In the genomic region with DNA sequence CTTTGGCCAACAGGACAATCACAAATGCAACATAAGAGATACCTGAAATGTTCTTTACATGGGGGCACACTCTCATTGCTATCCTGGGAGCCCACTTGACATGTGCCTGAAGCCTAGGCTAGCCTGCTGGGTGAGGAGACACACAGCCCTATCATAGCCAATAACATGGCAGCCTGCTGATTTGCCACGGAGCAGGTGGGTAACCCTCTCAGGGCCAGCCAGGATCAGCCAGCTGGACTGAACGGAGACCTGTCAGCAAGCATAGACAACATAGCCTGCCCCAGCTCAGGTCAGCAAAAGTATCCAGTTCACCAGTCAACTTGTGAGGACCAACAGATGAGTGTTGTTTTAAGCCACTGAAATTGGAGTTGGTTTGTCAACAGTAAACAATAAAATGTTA, we compare ENCODE assay signal across 1 cellular context.
TF ChIP-seq lines count a peak whose summit lies in the region.

No MANE protein-coding gene starts in this region.

TF ChIP-seq in HepG2, 621 proteins besides CTCF, POLR2A, EP300 and RAD21 (continued from another document):
- TF ChIP-seq, protein P1, sequence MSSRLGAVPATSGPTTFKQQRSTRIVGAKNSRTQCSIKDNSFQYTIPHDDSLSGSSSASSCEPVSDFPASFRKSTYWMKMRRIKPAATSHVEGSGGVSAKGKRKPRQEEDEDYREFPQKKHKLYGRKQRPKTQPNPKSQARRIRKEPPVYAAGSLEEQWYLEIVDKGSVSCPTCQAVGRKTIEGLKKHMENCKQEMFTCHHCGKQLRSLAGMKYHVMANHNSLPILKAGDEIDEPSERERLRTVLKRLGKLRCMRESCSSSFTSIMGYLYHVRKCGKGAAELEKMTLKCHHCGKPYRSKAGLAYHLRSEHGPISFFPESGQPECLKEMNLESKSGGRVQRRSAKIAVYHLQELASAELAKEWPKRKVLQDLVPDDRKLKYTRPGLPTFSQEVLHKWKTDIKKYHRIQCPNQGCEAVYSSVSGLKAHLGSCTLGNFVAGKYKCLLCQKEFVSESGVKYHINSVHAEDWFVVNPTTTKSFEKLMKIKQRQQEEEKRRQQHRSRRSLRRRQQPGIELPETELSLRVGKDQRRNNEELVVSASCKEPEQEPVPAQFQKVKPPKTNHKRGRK (CRISPR knock-in tag; IDR thresholded peaks at IDR 0.05): no peak
- TF ChIP-seq SOX13 (IDR thresholded peaks at IDR 0.05): no peak
- TF ChIP-seq SOX13 (CRISPR knock-in tag; conservative IDR thresholded peaks at IDR 0.05 in 1 of 2, IDR thresholded peaks at IDR 0.05 in 1 of 2): no peak
- no peak for TF ChIP-seq PCBP2 (optimal IDR thresholded peaks at IDR 0.05; ENCODE audit: low read depth, low read length, poor library complexity, severe bottlenecking)
- no peak for TF ChIP-seq FOXO1 (CRISPR knock-in tag; IDR thresholded peaks at IDR 0.05)
- TF ChIP-seq, protein P2, sequence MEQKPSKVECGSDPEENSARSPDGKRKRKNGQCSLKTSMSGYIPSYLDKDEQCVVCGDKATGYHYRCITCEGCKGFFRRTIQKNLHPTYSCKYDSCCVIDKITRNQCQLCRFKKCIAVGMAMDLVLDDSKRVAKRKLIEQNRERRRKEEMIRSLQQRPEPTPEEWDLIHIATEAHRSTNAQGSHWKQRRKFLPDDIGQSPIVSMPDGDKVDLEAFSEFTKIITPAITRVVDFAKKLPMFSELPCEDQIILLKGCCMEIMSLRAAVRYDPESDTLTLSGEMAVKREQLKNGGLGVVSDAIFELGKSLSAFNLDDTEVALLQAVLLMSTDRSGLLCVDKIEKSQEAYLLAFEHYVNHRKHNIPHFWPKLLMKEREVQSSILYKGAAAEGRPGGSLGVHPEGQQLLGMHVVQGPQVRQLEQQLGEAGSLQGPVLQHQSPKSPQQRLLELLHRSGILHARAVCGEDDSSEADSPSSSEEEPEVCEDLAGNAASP (CRISPR knock-in tag; IDR thresholded peaks at IDR 0.05; ENCODE audit: borderline replicate concordance): no peak
- TF ChIP-seq ZNF138 (CRISPR knock-in tag; IDR thresholded peaks at IDR 0.05; ENCODE audit: low read depth): no peak
- no peak for TF ChIP-seq SKI (IDR thresholded peaks at IDR 0.05; ENCODE audit: partially characterized antibody)
- TF ChIP-seq, protein P3, sequence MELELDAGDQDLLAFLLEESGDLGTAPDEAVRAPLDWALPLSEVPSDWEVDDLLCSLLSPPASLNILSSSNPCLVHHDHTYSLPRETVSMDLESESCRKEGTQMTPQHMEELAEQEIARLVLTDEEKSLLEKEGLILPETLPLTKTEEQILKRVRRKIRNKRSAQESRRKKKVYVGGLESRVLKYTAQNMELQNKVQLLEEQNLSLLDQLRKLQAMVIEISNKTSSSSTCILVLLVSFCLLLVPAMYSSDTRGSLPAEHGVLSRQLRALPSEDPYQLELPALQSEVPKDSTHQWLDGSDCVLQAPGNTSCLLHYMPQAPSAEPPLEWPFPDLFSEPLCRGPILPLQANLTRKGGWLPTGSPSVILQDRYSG (CRISPR knock-in tag; IDR thresholded peaks at IDR 0.05): no peak
- TF ChIP-seq NR1H2 (CRISPR knock-in tag; IDR thresholded peaks at IDR 0.05; ENCODE audit: borderline replicate concordance, low read depth): no peak
- TF ChIP-seq, protein P4, sequence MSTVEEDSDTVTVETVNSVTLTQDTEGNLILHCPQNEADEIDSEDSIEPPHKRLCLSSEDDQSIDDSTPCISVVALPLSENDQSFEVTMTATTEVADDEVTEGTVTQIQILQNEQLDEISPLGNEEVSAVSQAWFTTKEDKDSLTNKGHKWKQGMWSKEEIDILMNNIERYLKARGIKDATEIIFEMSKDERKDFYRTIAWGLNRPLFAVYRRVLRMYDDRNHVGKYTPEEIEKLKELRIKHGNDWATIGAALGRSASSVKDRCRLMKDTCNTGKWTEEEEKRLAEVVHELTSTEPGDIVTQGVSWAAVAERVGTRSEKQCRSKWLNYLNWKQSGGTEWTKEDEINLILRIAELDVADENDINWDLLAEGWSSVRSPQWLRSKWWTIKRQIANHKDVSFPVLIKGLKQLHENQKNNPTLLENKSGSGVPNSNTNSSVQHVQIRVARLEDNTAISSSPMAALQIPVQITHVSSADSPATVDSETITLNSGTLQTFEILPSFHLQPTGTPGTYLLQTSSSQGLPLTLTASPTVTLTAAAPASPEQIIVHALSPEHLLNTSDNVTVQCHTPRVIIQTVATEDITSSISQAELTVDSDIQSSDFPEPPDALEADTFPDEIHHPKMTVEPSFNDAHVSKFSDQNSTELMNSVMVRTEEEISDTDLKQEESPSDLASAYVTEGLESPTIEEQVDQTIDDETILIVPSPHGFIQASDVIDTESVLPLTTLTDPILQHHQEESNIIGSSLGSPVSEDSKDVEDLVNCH (CRISPR knock-in tag; IDR thresholded peaks at IDR 0.05): no peak
- TF ChIP-seq GABPA (IDR thresholded peaks at IDR 0.05; ENCODE audit: low read depth, low read length): no peak
- TF ChIP-seq GABPA (CRISPR knock-in tag; IDR thresholded peaks at IDR 0.05; ENCODE audit: low read depth): no peak
- no peak for TF ChIP-seq MAFG (CRISPR knock-in tag; IDR thresholded peaks at IDR 0.05)
